1 cellular context compared by ENCODE assay signal in genomic region chrX:48754124-48754667, GRCh38.
TF ChIP-seq lines count a peak whose summit lies in the region.

No MANE protein-coding gene starts in this region.

TF ChIP-seq in GM12891, 5 proteins besides CTCF, POLR2A, EP300 and RAD21:
- TF ChIP-seq POLR2AphosphoS5 (IDR thresholded peaks at IDR 0.05; ENCODE audit: low read depth, low read length) (no peak), POU2F2 (IDR thresholded peaks at IDR 0.05; ENCODE audit: low read depth, low read length) (no peak), TAF1 (IDR thresholded peaks at IDR 0.05; ENCODE audit: low read depth, low read length) (no peak)
